8 cellular contexts compared by ENCODE assay signal in the genomic region with DNA sequence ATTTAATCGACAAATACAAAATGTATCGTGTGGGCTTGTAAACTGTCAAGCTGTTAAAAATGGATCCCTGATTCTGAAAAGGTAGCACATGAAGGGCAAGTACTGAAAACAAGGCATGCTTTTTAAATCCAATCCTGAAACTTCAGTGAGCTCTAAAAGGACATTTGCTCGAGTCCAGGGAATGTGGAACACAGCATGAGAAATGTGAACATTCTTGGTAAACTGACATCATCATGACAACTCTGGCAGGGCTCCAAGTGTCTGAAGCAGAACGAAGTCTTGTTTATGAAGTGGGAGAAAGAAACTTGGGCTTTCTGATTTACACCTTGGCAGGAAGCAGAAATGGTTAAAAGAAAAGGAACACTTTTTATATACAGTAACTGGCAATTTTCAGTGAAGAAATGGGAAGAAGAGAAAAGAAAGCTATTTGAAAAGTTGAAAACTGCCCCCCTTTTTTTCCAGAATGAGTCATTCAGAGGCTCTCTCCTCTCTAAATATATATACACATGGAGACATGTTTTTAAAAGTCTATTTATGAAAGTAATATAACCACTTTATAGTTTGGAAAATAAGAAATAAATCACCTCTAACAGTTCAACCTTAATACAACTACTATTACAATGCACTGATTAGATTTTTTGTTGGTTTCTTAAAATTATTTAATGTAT.
DNase-seq lines count a peak whose midpoint lies in the region; ATAC-seq and TF ChIP-seq lines count a peak whose summit lies in the region.

No MANE protein-coding gene starts in this region.

- peak overlapping the region; percentile 69 for H3K27ac ChIP-seq in subcutaneous abdominal adipose tissue (ENCODE audit: low read depth, low read length)

- H3K9me3 Mint-ChIP-seq in HFFc6: no peaks in the 10 kb centered on the region; the same call in 1 of the 2 replicates

- peak overlapping the region; percentile 80; the same call in 1 of the 2 replicates for H3K27ac Mint-ChIP-seq in HFFc6

- H3K4me3 ChIP-seq in subcutaneous abdominal adipose tissue (ENCODE audit: low read depth in 1 of 5, low read length in 5 of 5): peak overlapping the region in 1 of 5 donors; percentile 7

- no peaks in the 10 kb centered on the region for H3K9me3 ChIP-seq in subcutaneous abdominal adipose tissue (ENCODE audit: control insufficient read depth in 5 of 5, low read length in 5 of 5)

- H3K4me1 ChIP-seq in subcutaneous abdominal adipose tissue (ENCODE audit: control insufficient read depth in 5 of 5, insufficient read depth in 5 of 5, low read length in 5 of 5): peaks cover 0 to 25% (median 22%) of the 10 kb centered on the region in 5 donors

- H3K27me3 ChIP-seq in subcutaneous abdominal adipose tissue (ENCODE audit: control insufficient read depth in 5 of 5, insufficient read depth in 4 of 5, low read length in 5 of 5): no peaks in the 10 kb centered on the region

- H3K9ac ChIP-seq in subcutaneous abdominal adipose tissue (ENCODE audit: low read length in 5 of 5): peak overlapping the region in 3 of 5 donors; percentile 39 to 59 (median 53)

- H3K36me3 Mint-ChIP-seq in HFFc6 (ENCODE audit: low read depth): no peaks in the 10 kb centered on the region

- no peaks in the 10 kb centered on the region for H3K36me3 ChIP-seq in subcutaneous abdominal adipose tissue (ENCODE audit: control insufficient read depth in 5 of 5, insufficient read depth in 5 of 5, low read length in 5 of 5)

- H3K4me3 Mint-ChIP-seq in HFFc6: peak overlapping the region; percentile 81; the same call in 1 of the 2 replicates

- no peak for TF ChIP-seq CTCF in HFFc6 (IDR thresholded peaks at IDR 0.05)

- peaks cover 8% of the 10 kb centered on the region; the same call in 1 of the 2 replicates for H3K4me1 Mint-ChIP-seq in HFFc6 (ENCODE audit: low read depth)

- H3K27me3 Mint-ChIP-seq in HFFc6 (ENCODE audit: insufficient read depth): no peaks in the 10 kb centered on the region; the same call in 1 of the 2 replicates

- ATAC-seq in GM18907 (IDR thresholded peaks at IDR 0.05; ENCODE audit: unreplicated experiment): no peak
- no peak for ATAC-seq in HG03469 (IDR thresholded peaks at IDR 0.05; ENCODE audit: unreplicated experiment)
- ATAC-seq in GM21447 (IDR thresholded peaks at IDR 0.05; ENCODE audit: unreplicated experiment): no peak
- ATAC-seq in GM18511 (IDR thresholded peaks at IDR 0.05; ENCODE audit: unreplicated experiment): no peak

- DNase-seq in HFFc6 (peak; percentile 72), anterior cingulate cortex (lab: John Stamatoyannopoulos, UW) (peak in 34 of 58 donors; percentile 5 to 76 (median 33)), iris pigment epithelial cell (ENCODE audit: low read depth) (peak; percentile 98)

Comparison
In these comparisons a context has a peak if more than half of its experiments do, and no peak if none do; other contexts are left out.
1. DNase-seq: peak in every context shown above with its lines; median percentile 98 in iris pigment epithelial cell; 72 in HFFc6; 33 in anterior cingulate cortex.